Comparison of ENCODE assay signal across 19 cellular contexts in the genomic region with DNA sequence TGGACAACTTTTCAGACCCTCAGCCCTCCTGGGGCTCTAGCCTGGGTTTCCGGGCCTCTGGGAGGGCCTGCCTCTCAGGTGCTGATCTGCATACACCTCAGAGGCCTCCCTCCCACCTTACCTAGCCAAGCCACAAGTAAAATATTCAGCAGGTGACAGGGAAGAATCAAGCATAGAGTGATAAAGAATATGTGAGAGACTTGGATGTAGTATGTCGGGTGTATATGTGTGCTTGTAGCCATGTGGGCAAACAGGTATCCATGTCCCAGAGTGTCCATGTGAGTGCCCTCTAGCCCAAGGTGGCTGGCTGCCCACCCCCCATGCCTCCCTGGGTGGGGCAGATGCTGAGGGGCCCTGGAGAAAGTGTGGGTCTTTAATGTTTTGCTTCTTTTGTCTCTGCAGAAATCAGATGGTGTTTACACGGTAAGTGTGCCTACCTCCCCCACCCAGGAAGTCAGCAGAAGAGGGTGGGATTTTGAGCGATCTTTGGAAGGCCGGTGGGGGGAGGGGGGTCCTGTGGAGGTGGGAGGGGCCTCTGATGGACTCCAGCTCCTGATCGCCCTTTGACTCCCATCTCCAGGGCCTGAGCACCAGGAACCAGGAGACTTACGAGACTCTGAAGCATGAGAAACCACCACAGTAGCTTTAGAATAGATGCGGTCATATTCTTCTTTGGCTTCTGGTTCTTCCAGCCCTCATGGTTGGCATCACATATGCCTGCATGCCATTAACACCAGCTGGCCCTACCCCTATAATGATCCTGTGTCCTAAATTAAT. TPM values are rescaled to one million over a fixed set of nuclear protein-coding genes. Genes with fewer than 3 reads are reported as not detected.
DNase-seq lines count a peak whose midpoint lies in the region; ATAC-seq, FAIRE-seq and TF ChIP-seq lines count a peak whose summit lies in the region.
"Had no signal": no experiment of that assay in that cellular context is flagged by ENCODE, and none has a peak within 500 bp of the region (broad histone marks: within the 10 kb centered on the region; RNA-seq: fewer than 3 reads in every experiment).

No MANE protein-coding gene starts in this region.

- no peak overlapping the region for H3K9ac ChIP-seq in liver (ENCODE audit: low read depth in 1 of 2, low read length in 2 of 2)

- H3K27me3 Mint-ChIP-seq in WTC11 (ENCODE audit: low read depth) = no peaks in the 10 kb centered on the region

- H3K4me1 Mint-ChIP-seq in WTC11 = peaks cover 33% of the 10 kb centered on the region

- no peaks in the 10 kb centered on the region for H3K9me3 Mint-ChIP-seq in WTC11

- peaks cover 15% of the 10 kb centered on the region for H3K36me3 Mint-ChIP-seq in WTC11

- H3K4me1 ChIP-seq in liver (ENCODE audit: control insufficient read depth in 4 of 4, insufficient read depth in 4 of 4, low read length in 3 of 4) = peaks cover 9 to 43% (median 22%) of the 10 kb centered on the region in 4 donors

- no peak overlapping the region; the same call in 1 of the 2 replicates for H3K27ac Mint-ChIP-seq in WTC11

- no peak overlapping the region for H3K4me3 ChIP-seq in liver (ENCODE audit: low read depth in 1 of 3, low read length in 3 of 3)

- TF ChIP-seq RAD21 in liver (IDR thresholded peaks at IDR 0.05) = no peak

- H3K36me3 ChIP-seq in liver (ENCODE audit: control insufficient read depth in 4 of 4, insufficient read depth in 3 of 4, low read depth in 1 of 4, low read length in 3 of 4) = peaks cover 2 to 16% (median 10%) of the 10 kb centered on the region in 4 donors

- no peaks in the 10 kb centered on the region for H3K27me3 ChIP-seq in liver (ENCODE audit: control insufficient read depth in 4 of 4, insufficient read depth in 4 of 4, low read length in 3 of 4)
- H3K27me3 ChIP-seq: Peyer's patch had no signal

- DNase-seq in GM12891 (ENCODE audit: insufficient read length, low spot score) (no peak), WTC11 (ENCODE audit: low spot score) (no peak), NCI-H1092 treated with DMSO at 0.1 percent for 48 hours (lab: John Stamatoyannopoulos, UW) (no peak), cerebellar cortex (ENCODE audit: low spot score) (no peak), NOMO-1 treated with DMSO at 0.1 percent for 48 hours (lab: John Stamatoyannopoulos, UW; ENCODE audit: unreplicated experiment) (no peak)
- DNase-seq in stimulated activated naive CD4-positive, alpha-beta T cell treated with Interleukin-2 at 50 U/mL for 16 hours (lab: John Stamatoyannopoulos, UW) = peak; percentile 43
- DNase-seq: activated CD4-positive, alpha-beta T cell treated with anti-CD3 and anti-CD28 coated beads for 48 hours; GF-D8; Karpas-422; NCI-H1694 treated with DMSO at 0.1 percent for 48 hours; NCI-H524 treated with DMSO at 0.1 percent for 48 hours; Peyer's patch; stimulated activated CD4-positive, alpha-beta T cell treated with anti-CD3 and anti-CD28 coated beads, Interleukin-2, amount 100 ng/mL, for 24 hours; stimulated activated CD8-positive, alpha-beta memory T cell treated with anti-CD3 and anti-CD28 coated beads, Interleukin-4, amount 100 ng/mL, for 48 hours had no signal

- peak overlapping the region; percentile 86 to 100 for H3K27ac ChIP-seq in liver (ENCODE audit: low read depth in 1 of 2, low read length in 2 of 2)

- 39% methylated on average over 8 of the region's 8 CpGs for WGBS in liver

- ATAC-seq in WTC11 = peak; percentile 23; the same call in 1 of the 2 replicates

- TF ChIP-seq POLR2A in GM12891 (IDR thresholded peaks at IDR 0.05; ENCODE audit: low read depth, low read length) = no peak

- no peaks in the 10 kb centered on the region for H3K9me3 ChIP-seq in liver (ENCODE audit: control insufficient read depth in 4 of 4, low read length in 3 of 4)
- H3K9me3 ChIP-seq: Peyer's patch had no signal

- TF ChIP-seq CTCF in WTC11 (IDR thresholded peaks at IDR 0.05) (no peak), liver (IDR thresholded peaks at IDR 0.05; ENCODE audit: low read depth, low read length, missing input control) (no peak)

- POLR2A ChIA-PET in WTC11 (lab: Charles Lee) = no interaction called here

- peak; percentile 20 for FAIRE-seq in GM12891 (lab: Jason Lieb, UNC)
- FAIRE-seq: bronchial epithelial cell, frontal cortex, H54, islet of Langerhans had no signal

- CTCF ChIA-PET in WTC11 (lab: Charles Lee) = interaction anchor here (1.0 to 1.9 kb wide), 4 partner anchors 8 to 164 kb away, joined by 3 to 7 read pairs (median 4); no protein-coding TSS in a partner anchor

- H3K4me3 Mint-ChIP-seq in WTC11 = no peak overlapping the region

TF ChIP-seq in GM12891, 5 proteins besides CTCF, POLR2A, EP300 and RAD21:
- TF ChIP-seq POLR2AphosphoS5 (IDR thresholded peaks at IDR 0.05; ENCODE audit: low read depth, low read length) (no peak), PAX5 (IDR thresholded peaks at IDR 0.05; ENCODE audit: insufficient read depth, low read length, severe bottlenecking) (no peak), TAF1 (IDR thresholded peaks at IDR 0.05; ENCODE audit: low read depth, low read length) (no peak), POU2F2 (IDR thresholded peaks at IDR 0.05; ENCODE audit: low read depth, low read length) (no peak), SPI1 (IDR thresholded peaks at IDR 0.05; ENCODE audit: low read depth, low read length) (no peak)

TF ChIP-seq in WTC11, 78 proteins besides CTCF, POLR2A, EP300 and RAD21:
- no peak for TF ChIP-seq KAT7 (CRISPR knock-in tag; IDR thresholded peaks at IDR 0.05; ENCODE audit: borderline replicate concordance)
- no peak for TF ChIP-seq TEAD1 (CRISPR knock-in tag; IDR thresholded peaks at IDR 0.05)
- TF ChIP-seq GABPB1 (CRISPR knock-in tag; IDR thresholded peaks at IDR 0.05) = peak; percentile 22; the same call in 1 of the 2 replicates

TF ChIP-seq in liver, 16 proteins besides CTCF, POLR2A, EP300 and RAD21 (continues in another document):
- TF ChIP-seq, protein P1, sequence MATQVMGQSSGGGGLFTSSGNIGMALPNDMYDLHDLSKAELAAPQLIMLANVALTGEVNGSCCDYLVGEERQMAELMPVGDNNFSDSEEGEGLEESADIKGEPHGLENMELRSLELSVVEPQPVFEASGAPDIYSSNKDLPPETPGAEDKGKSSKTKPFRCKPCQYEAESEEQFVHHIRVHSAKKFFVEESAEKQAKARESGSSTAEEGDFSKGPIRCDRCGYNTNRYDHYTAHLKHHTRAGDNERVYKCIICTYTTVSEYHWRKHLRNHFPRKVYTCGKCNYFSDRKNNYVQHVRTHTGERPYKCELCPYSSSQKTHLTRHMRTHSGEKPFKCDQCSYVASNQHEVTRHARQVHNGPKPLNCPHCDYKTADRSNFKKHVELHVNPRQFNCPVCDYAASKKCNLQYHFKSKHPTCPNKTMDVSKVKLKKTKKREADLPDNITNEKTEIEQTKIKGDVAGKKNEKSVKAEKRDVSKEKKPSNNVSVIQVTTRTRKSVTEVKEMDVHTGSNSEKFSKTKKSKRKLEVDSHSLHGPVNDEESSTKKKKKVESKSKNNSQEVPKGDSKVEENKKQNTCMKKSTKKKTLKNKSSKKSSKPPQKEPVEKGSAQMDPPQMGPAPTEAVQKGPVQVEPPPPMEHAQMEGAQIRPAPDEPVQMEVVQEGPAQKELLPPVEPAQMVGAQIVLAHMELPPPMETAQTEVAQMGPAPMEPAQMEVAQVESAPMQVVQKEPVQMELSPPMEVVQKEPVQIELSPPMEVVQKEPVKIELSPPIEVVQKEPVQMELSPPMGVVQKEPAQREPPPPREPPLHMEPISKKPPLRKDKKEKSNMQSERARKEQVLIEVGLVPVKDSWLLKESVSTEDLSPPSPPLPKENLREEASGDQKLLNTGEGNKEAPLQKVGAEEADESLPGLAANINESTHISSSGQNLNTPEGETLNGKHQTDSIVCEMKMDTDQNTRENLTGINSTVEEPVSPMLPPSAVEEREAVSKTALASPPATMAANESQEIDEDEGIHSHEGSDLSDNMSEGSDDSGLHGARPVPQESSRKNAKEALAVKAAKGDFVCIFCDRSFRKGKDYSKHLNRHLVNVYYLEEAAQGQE (IDR thresholded peaks at IDR 0.05) = no peak
- TF ChIP-seq GABPA (IDR thresholded peaks at IDR 0.05 in 1 of 2, conservative IDR thresholded peaks at IDR 0.05 in 1 of 2) (no peak), SP1 (IDR thresholded peaks at IDR 0.05) (no peak), HNF4A (conservative IDR thresholded peaks at IDR 0.05) (no peak), RXRA (IDR thresholded peaks at IDR 0.05) (no peak), YY1 (IDR thresholded peaks at IDR 0.05) (no peak), HNF4G (IDR thresholded peaks at IDR 0.05) (no peak), TAF1 (conservative IDR thresholded peaks at IDR 0.05) (no peak), FOXA1 (IDR thresholded peaks at IDR 0.05) (no peak), EGR1 (IDR thresholded peaks at IDR 0.05; ENCODE audit: low read depth in 2 of 2) (no peak), FOXA2 (IDR thresholded peaks at IDR 0.05) (no peak), NR2F2 (IDR thresholded peaks at IDR 0.05) (no peak), JUND (IDR thresholded peaks at IDR 0.05) (no peak)
- TF ChIP-seq, protein P2, sequence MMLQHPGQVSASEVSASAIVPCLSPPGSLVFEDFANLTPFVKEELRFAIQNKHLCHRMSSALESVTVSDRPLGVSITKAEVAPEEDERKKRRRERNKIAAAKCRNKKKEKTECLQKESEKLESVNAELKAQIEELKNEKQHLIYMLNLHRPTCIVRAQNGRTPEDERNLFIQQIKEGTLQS (IDR thresholded peaks at IDR 0.05) = no peak

RNA-seq across cellular contexts. Expression of a gene that starts 3.4 kb away (rescaled TPM):
- 6.0 TPM for polyA plus RNA-seq in GM12891 (2012; ENCODE audit: low read depth, missing spikeins)
- 0.48 to 1.0 TPM (median 0.85 TPM) in 3 replicates for total RNA-seq in WTC11 (2021)
- 10 to 100 TPM; 25.4 to 32.6 TPM for total RNA-seq in liver
- polyA plus RNA-seq in liver = 10 to 100 TPM; 46.1 to 77.1 TPM

RNA-seq across cellular contexts. Expression of a gene that starts 4.9 kb away (rescaled TPM):
- polyA plus RNA-seq in GM12891 (2012; ENCODE audit: low read depth, missing spikeins) = not detected
- total RNA-seq in WTC11 (2021) (1.9 to 2.5 TPM (median 2.2 TPM) in 3 replicates), liver (1,000 to 10,000 TPM; 5,041 to 8,644 TPM)
- polyA plus RNA-seq in liver = over 10,000 TPM; 12,638 to 30,612 TPM
- total RNA-seq: bronchial epithelial cell, frontal cortex, Peyer's patch had no signal

RNA-seq across cellular contexts. Expression of a gene that starts 7.4 kb away (rescaled TPM):
- 9.6 TPM for polyA plus RNA-seq in GM12891 (2012; ENCODE audit: low read depth, missing spikeins)
- total RNA-seq in WTC11 (2021) (13.0 to 16.9 TPM (median 15.1 TPM) in 3 replicates), liver (1 to 10 TPM; 6.7 to 7.4 TPM)
- polyA plus RNA-seq in liver = 10 to 100 TPM; 10.4 to 10.5 TPM

RNA-seq across cellular contexts. Expression of a gene that starts 16.3 kb away (rescaled TPM):
- 105 TPM for polyA plus RNA-seq in GM12891 (2012; ENCODE audit: low read depth, missing spikeins)
- 105 to 108 TPM (median 105 TPM) in 3 replicates for total RNA-seq in WTC11 (2021)
- total RNA-seq in liver = 100 to 1,000 TPM; 105 to 167 TPM
- polyA plus RNA-seq in liver = 100 to 1,000 TPM in 1 of 2 donors, 10 to 100 TPM in 1; 93.3 to 135 TPM

RNA-seq across cellular contexts. Expression of a gene that starts 19.5 kb away (rescaled TPM):
- not detected for polyA plus RNA-seq in GM12891 (2012; ENCODE audit: low read depth, missing spikeins)
- 0.16 TPM in 1 of 3 replicates, not detected in the others for total RNA-seq in WTC11 (2021)
- total RNA-seq in liver = 10 to 100 TPM; 10.4 to 52.3 TPM
- 100 to 1,000 TPM in 1 of 2 donors, 10 to 100 TPM in 1; 43.0 to 128 TPM for polyA plus RNA-seq in liver
- total RNA-seq: bronchial epithelial cell, frontal cortex had no signal

Comparison
In these comparisons a context has a peak if more than half of its experiments do, and no peak if none do; other contexts are left out.
1. RNA of a gene that starts 3.4 kb away (total RNA-seq): 25.4 to 32.6 TPM in liver; 0.48 to 1.0 TPM in WTC11; every median in the first group is over 10 times any median in the second.
2. RNA of a gene that starts 4.9 kb away (total RNA-seq): 5,041 to 8,644 TPM in liver; 1.9 to 2.5 TPM in WTC11; every median in the first group is over 1,000 times any median in the second.